21 cellular contexts compared by ENCODE assay signal in the genomic region with DNA sequence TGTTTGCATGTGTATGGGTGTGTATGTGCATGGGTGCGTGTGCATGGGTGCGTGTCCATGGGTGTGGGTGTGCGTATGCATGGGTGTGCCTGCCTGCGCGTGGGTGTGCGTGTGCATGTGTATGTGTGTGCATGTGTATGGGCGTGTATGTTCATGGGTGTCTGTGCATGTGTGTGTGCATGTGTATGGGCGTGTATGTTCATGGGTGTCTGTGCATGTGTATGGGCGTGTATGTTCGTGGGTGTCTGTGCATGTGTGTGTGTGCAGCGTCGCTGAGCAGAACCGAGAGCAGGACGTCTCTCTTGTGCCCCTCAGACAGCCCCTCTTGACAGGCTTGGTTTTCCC. TPM values are rescaled to one million over a fixed set of nuclear protein-coding genes. Genes with fewer than 3 reads are reported as not detected.
DNase-seq lines count a peak whose midpoint lies in the region; ATAC-seq, FAIRE-seq and TF ChIP-seq lines count a peak whose summit lies in the region.
"Had no signal": no experiment of that assay in that cellular context is flagged by ENCODE, and none has a peak within 500 bp of the region (broad histone marks: within the 10 kb centered on the region; RNA-seq: fewer than 3 reads in every experiment).

No MANE protein-coding gene starts in this region.

- in situ Hi-C loops in HepG2 (cut with HindIII; ENCODE audit: extremely low pct_ligation_motif_present, low pct_unique_long_range_greater_than_20kb) = no loop called here

- POLR2A ChIA-PET in HepG2 (lab: Yijun Ruan, JAX) = no interaction called here
- POLR2A ChIA-PET in Caco-2 (lab: Charles Lee) = no interaction called here

- TF ChIP-seq EP300 in HepG2 (IDR thresholded peaks at IDR 0.05; ENCODE audit: low read depth in 2 of 2, low read length in 2 of 2) (no peak), HepG2 (CRISPR knock-in tag; IDR thresholded peaks at IDR 0.05; ENCODE audit: borderline replicate concordance) (no peak)

- H3K9me3 Mint-ChIP-seq in central memory CD8-positive, alpha-beta T cell = no peaks in the 10 kb centered on the region
- H3K9me3 Mint-ChIP-seq in naive B cell (peaks cover 0 to 2% (median 0%) of the 10 kb centered on the region in 7 donors), Caco-2 (ENCODE audit: unreplicated experiment) (no peaks in the 10 kb centered on the region)
- H3K9me3 Mint-ChIP-seq in activated T-helper 1 cell treated with anti-CD3 and anti-CD28 coated beads, Interleukin-12 subunit alpha, Interleukin-12 subunit beta, Interleukin-2, Interleukin-4 antibody, amounts not matched to agents 30 ng/mL and 10 ng/mL and 1 ng/mL, durations not matched to agents 14 hours and 24 hours and 36 hours = no peaks in the 10 kb centered on the region
- H3K9me3 Mint-ChIP-seq: CD4-positive, alpha-beta memory T cell had no signal

- H3K27me3 ChIP-seq in HepG2 (ENCODE audit: control insufficient read depth in 1 of 2, insufficient read depth in 2 of 2, low read length in 2 of 2) = peaks cover 7 to 12% of the 10 kb centered on the region in 2 experiments; a peak in 4 of 5 replicates
- H3K27me3 ChIP-seq in right lobe of liver = no peaks in the 10 kb centered on the region
- H3K27me3 ChIP-seq in Caco-2 (replicated peaks; ENCODE audit: control insufficient read depth, insufficient read depth, low read length) = no peaks in the 10 kb centered on the region

- TF ChIP-seq POLR2A in HepG2 (IDR thresholded peaks at IDR 0.05; ENCODE audit: insufficient read depth in 1 of 2, low read depth in 2 of 2, low read length in 2 of 2) (no peak), right lobe of liver (IDR thresholded peaks at IDR 0.05) (no peak)

- H3K4me3 ChIP-seq in HepG2 (replicated peaks in 1 of 3; ENCODE audit: insufficient read depth in 1 of 3, low read depth in 2 of 3, low read length in 3 of 3) (no peak overlapping the region), right lobe of liver (no peak overlapping the region), Caco-2 (ENCODE audit: low read depth, low read length) (no peak overlapping the region)
- H3K4me3 ChIP-seq: skin epidermis had no signal

- no peaks in the 10 kb centered on the region for H3K27me3 Mint-ChIP-seq in central memory CD8-positive, alpha-beta T cell
- H3K27me3 Mint-ChIP-seq in naive B cell (peaks cover 4 to 24% (median 8%) of the 10 kb centered on the region in 3 donors), Caco-2 (ENCODE audit: insufficient read depth, unreplicated experiment) (no peaks in the 10 kb centered on the region)
- peaks cover 2% of the 10 kb centered on the region for H3K27me3 Mint-ChIP-seq in activated T-helper 1 cell treated with anti-CD3 and anti-CD28 coated beads, Interleukin-12 subunit alpha, Interleukin-12 subunit beta, Interleukin-2, Interleukin-4 antibody, amounts not matched to agents 30 ng/mL and 10 ng/mL and 1 ng/mL, durations not matched to agents 14 hours and 24 hours and 36 hours (ENCODE audit: insufficient read depth)

- no peaks in the 10 kb centered on the region for H3K36me3 Mint-ChIP-seq in central memory CD8-positive, alpha-beta T cell (ENCODE audit: insufficient read depth)
- H3K36me3 Mint-ChIP-seq in naive B cell (no peaks in the 10 kb centered on the region), Caco-2 (ENCODE audit: insufficient read depth, unreplicated experiment) (no peaks in the 10 kb centered on the region)
- no peaks in the 10 kb centered on the region for H3K36me3 Mint-ChIP-seq in activated T-helper 1 cell treated with anti-CD3 and anti-CD28 coated beads, Interleukin-12 subunit alpha, Interleukin-12 subunit beta, Interleukin-2, Interleukin-4 antibody, amounts not matched to agents 30 ng/mL and 10 ng/mL and 1 ng/mL, durations not matched to agents 14 hours and 24 hours and 36 hours (ENCODE audit: low read depth)
- H3K36me3 Mint-ChIP-seq: CD4-positive, alpha-beta memory T cell had no signal

- H3K4me2 ChIP-seq in HepG2 (ENCODE audit: low read depth, low read length) = no peak overlapping the region

- ATAC-seq in HepG2 = no peak
- ATAC-seq in right lobe of liver = no peak
- no peak for ATAC-seq in central memory CD8-positive, alpha-beta T cell (replicated peaks; ENCODE audit: extremely low read depth, poor library complexity, severe bottlenecking)
- no peak for ATAC-seq in naive B cell (ENCODE audit: low read depth in 2 of 2)

- no peaks in the 10 kb centered on the region for H3K9me3 ChIP-seq in HepG2 (ENCODE audit: low read length)
- no peaks in the 10 kb centered on the region for H3K9me3 ChIP-seq in right lobe of liver
- no peaks in the 10 kb centered on the region for H3K9me3 ChIP-seq in Caco-2

- H3K27ac Mint-ChIP-seq in central memory CD8-positive, alpha-beta T cell (ENCODE audit: low read depth) = no peak overlapping the region
- H3K27ac Mint-ChIP-seq in naive B cell (no peak overlapping the region), Caco-2 (ENCODE audit: unreplicated experiment) (no peak overlapping the region)
- H3K27ac Mint-ChIP-seq in activated T-helper 1 cell treated with anti-CD3 and anti-CD28 coated beads, Interleukin-12 subunit alpha, Interleukin-12 subunit beta, Interleukin-2, Interleukin-4 antibody, amounts not matched to agents 30 ng/mL and 10 ng/mL and 1 ng/mL, durations not matched to agents 14 hours and 24 hours and 36 hours = no peak overlapping the region

- H4K20me1 ChIP-seq in HepG2 (ENCODE audit: insufficient read depth, low read length) = no peaks in the 10 kb centered on the region

- H3K9ac ChIP-seq in HepG2 (ENCODE audit: insufficient read depth, low read depth, low read length) = no peak overlapping the region

- FAIRE-seq in HepG2 (lab: Jason Lieb, UNC) (no peak), urothelium cell line (lab: Jason Lieb, UNC) (peak; percentile 96)
- FAIRE-seq: astrocyte, colon, endometrium had no signal

- no peaks in the 10 kb centered on the region for H3K79me2 ChIP-seq in HepG2 (ENCODE audit: insufficient read depth, low read length)

- H3K27ac ChIP-seq in HepG2 (ENCODE audit: extremely low read length, insufficient read depth, low read length) (no peak overlapping the region), right lobe of liver (no peak overlapping the region)
- H3K27ac ChIP-seq: skin epidermis had no signal

- intact Hi-C loops in HepG2 (cut with micrococcal nuclease; ENCODE audit: unreplicated experiment) = no loop called here
- intact Hi-C loops in right lobe of liver (cut with DNase I) = loop anchor here in 1 of 2 donors (10.0 kb wide), 1 partner anchor 64 kb away; no protein-coding TSS in a partner anchor
- intact Hi-C loops in Caco-2 (cut with micrococcal nuclease; ENCODE audit: unreplicated experiment) = no loop called here
- intact Hi-C loops in activated T-helper 1 cell treated with anti-CD3 and anti-CD28 coated beads, Interleukin-12 subunit alpha, Interleukin-12 subunit beta, Interleukin-2, Interleukin-4 antibody, amounts not matched to agents 30 ng/mL and 10 ng/mL and 1 ng/mL, durations not matched to agents 14 hours and 24 hours and 36 hours (cut with micrococcal nuclease) = no loop called here

- DNase-seq in HepG2 (ENCODE audit: low spot score) (no peak), right lobe of liver (no peak), naive B cell (no peak), urothelium cell line (ENCODE audit: low spot score) (no peak), Caco-2 (no peak), cerebellar cortex (ENCODE audit: low spot score) (no peak)
- DNase-seq in central memory CD8-positive, alpha-beta T cell (ENCODE audit: low spot score in 2 of 2) = no peak
- no peak for DNase-seq in activated T-helper 1 cell treated with anti-CD3 and anti-CD28 coated beads, Interleukin-12 subunit alpha, Interleukin-12 subunit beta, Interleukin-2, Interleukin-4 antibody, amounts not matched to agents 30 ng/mL and 10 ng/mL and 1 ng/mL, durations not matched to agents 14 hours and 24 hours and 36 hours (ENCODE audit: low spot score)
- DNase-seq: activated CD4-positive, alpha-beta T cell treated with anti-CD3 and anti-CD28 coated beads for 48 hours; activated naive CD4-positive, alpha-beta T cell treated with Interleukin-2 at 50 U/mL for 16 hours; CD4-positive, alpha-beta memory T cell; KG1; NCI-H2081; stimulated activated CD4-positive, alpha-beta T cell treated with anti-CD3 and anti-CD28 coated beads, Interleukin-2, amount 100 ng/mL, for 48 hours had no signal

- WGBS in HepG2 (ENCODE audit: low lambda C conversion rate) = 70% methylated on average over 13 of the region's 14 CpGs
- no CpG with 5 or more reads among the region's 14 CpGs for WGBS in right lobe of liver (ENCODE audit: insufficient coverage, low coverage, low lambda C conversion rate, missing lambda C conversion rate)

- TF ChIP-seq CTCF in HepG2 (CRISPR knock-in tag; IDR thresholded peaks at IDR 0.05) = no peak
- no peak for TF ChIP-seq CTCF in right lobe of liver (IDR thresholded peaks at IDR 0.05)
- no peak for TF ChIP-seq CTCF in Caco-2 (IDR thresholded peaks at IDR 0.05; ENCODE audit: insufficient read depth in 1 of 2, low read depth in 1 of 2, low read length in 1 of 2, severe bottlenecking in 1 of 2, unreplicated experiment in 1 of 2)

- CTCF ChIA-PET in HepG2 (lab: Yijun Ruan, JAX; ENCODE audit: low intra/inter-chr PET ratio, low total read pairs) = no interaction called here
- CTCF ChIA-PET in Caco-2 (lab: Charles Lee) = no interaction called here

- peak overlapping the region; percentile 7 for H3K4me3 Mint-ChIP-seq in central memory CD8-positive, alpha-beta T cell
- peak overlapping the region in 5 of 8 donors; percentile 22 to 83 (median 73) for H3K4me3 Mint-ChIP-seq in naive B cell
- no peak overlapping the region for H3K4me3 Mint-ChIP-seq in Caco-2 (ENCODE audit: unreplicated experiment)
- no peak overlapping the region for H3K4me3 Mint-ChIP-seq in activated T-helper 1 cell treated with anti-CD3 and anti-CD28 coated beads, Interleukin-12 subunit alpha, Interleukin-12 subunit beta, Interleukin-2, Interleukin-4 antibody, amounts not matched to agents 30 ng/mL and 10 ng/mL and 1 ng/mL, durations not matched to agents 14 hours and 24 hours and 36 hours

- peaks cover 6% of the 10 kb centered on the region for H3K4me1 Mint-ChIP-seq in central memory CD8-positive, alpha-beta T cell
- H3K4me1 Mint-ChIP-seq in naive B cell (peaks cover 14 to 28% (median 15%) of the 10 kb centered on the region in 3 donors), Caco-2 (ENCODE audit: low read depth, unreplicated experiment) (no peaks in the 10 kb centered on the region)
- H3K4me1 Mint-ChIP-seq in activated T-helper 1 cell treated with anti-CD3 and anti-CD28 coated beads, Interleukin-12 subunit alpha, Interleukin-12 subunit beta, Interleukin-2, Interleukin-4 antibody, amounts not matched to agents 30 ng/mL and 10 ng/mL and 1 ng/mL, durations not matched to agents 14 hours and 24 hours and 36 hours (ENCODE audit: low read depth) = peaks cover 9% of the 10 kb centered on the region

- no peaks in the 10 kb centered on the region for H3K4me1 ChIP-seq in HepG2 (ENCODE audit: insufficient read depth, low read length)
- no peaks in the 10 kb centered on the region for H3K4me1 ChIP-seq in right lobe of liver
- H3K4me1 ChIP-seq in Caco-2 = no peaks in the 10 kb centered on the region

- no peaks in the 10 kb centered on the region for H3K36me3 ChIP-seq in HepG2 (replicated peaks in 1 of 2; ENCODE audit: control insufficient read depth in 1 of 2, insufficient read depth in 2 of 2, low read length in 2 of 2)
- no peaks in the 10 kb centered on the region for H3K36me3 ChIP-seq in right lobe of liver
- no peaks in the 10 kb centered on the region for H3K36me3 ChIP-seq in Caco-2 (ENCODE audit: control insufficient read depth, insufficient read depth, low read length)

- BruUV-seq in HepG2 (replicated peaks; lab: Mats Ljungman, UMichigan) (no TSS peak), Caco-2 (replicated peaks; lab: Mats Ljungman, UMichigan) (no TSS peak)

- no peak for TF ChIP-seq RAD21 in HepG2 (CRISPR knock-in tag; IDR thresholded peaks at IDR 0.05)

- no peak overlapping the region for H2AFZ ChIP-seq in HepG2 (ENCODE audit: low read length)

RNA-seq across cellular contexts. Expression of gene IL17REL, which starts 13.9 kb away (rescaled TPM):
- total RNA-seq in HepG2 (2016; rRNA removed; fragmentation: Illumina TruSeq; extraction: Trizol) = not detected in 2 replicates
- total RNA-seq in HepG2 (2016; cell fraction: cytosol; rRNA removed; fragmentation: Illumina TruSeq; extraction: Trizol; ENCODE audit: low read depth) = not detected in 2 replicates
- not detected in 2 replicates for total RNA-seq in HepG2 (2016; cell fraction: insoluble cytoplasmic fraction; rRNA removed; fragmentation: Illumina TruSeq; extraction: Trizol)
- not detected in 2 replicates for total RNA-seq in HepG2 (2016; cell fraction: membrane; rRNA removed; fragmentation: Illumina TruSeq; extraction: Trizol)
- total RNA-seq in HepG2 (2016; cell fraction: nucleus; rRNA removed; fragmentation: Illumina TruSeq; extraction: Trizol) = not detected in 2 replicates
- polyA plus RNA-seq in HepG2 (2011; rRNA removed) = not detected in 2 replicates
- polyA plus RNA-seq in HepG2 (2011; cell fraction: cytosol; rRNA removed) = not detected in 2 replicates
- not detected in 2 replicates for polyA plus RNA-seq in HepG2 (2011; cell fraction: nucleus; rRNA removed)
- not detected in 2 replicates for polyA plus RNA-seq in HepG2 (2012)
- polyA plus RNA-seq in HepG2 (2016; cell fraction: cytosol; fragmentation: Illumina TruSeq; extraction: Trizol; ENCODE audit: low read depth) = not detected in 2 replicates
- polyA plus RNA-seq in HepG2 (2016; cell fraction: insoluble cytoplasmic fraction; fragmentation: Illumina TruSeq; extraction: Trizol; ENCODE audit: low read depth) = not detected in 2 replicates
- not detected in 2 replicates for polyA plus RNA-seq in HepG2 (2016; cell fraction: membrane; fragmentation: Illumina TruSeq; extraction: Trizol; ENCODE audit: low read depth)
- polyA plus RNA-seq in HepG2 (2016; cell fraction: nucleus; fragmentation: Illumina TruSeq; extraction: Trizol; ENCODE audit: insufficient read depth, low read depth) = not detected in 2 replicates
- polyA minus RNA-seq in HepG2 (2011; rRNA and poly(A)+ RNA removed; ENCODE audit: low replicate concordance) = 0.07 TPM in 1 of 2 replicates, not detected in the other
- not detected in 2 replicates for polyA minus RNA-seq in HepG2 (2011; cell fraction: cytosol; rRNA and poly(A)+ RNA removed)
- not detected in 2 replicates for polyA minus RNA-seq in HepG2 (2011; cell fraction: nucleus; rRNA and poly(A)+ RNA removed)
- total RNA-seq in right lobe of liver = not detected
- polyA plus RNA-seq in naive B cell (ENCODE audit: low read depth in 6 of 6) = not detected
- total RNA-seq in Caco-2 (2022) = not detected in 2 replicates
- 0.05 TPM in 1 of 2 replicates, not detected in the other for total RNA-seq in activated T-helper 1 cell treated with anti-CD3 and anti-CD28 coated beads, Interleukin-12 subunit alpha, Interleukin-12 subunit beta, Interleukin-2, Interleukin-4 antibody, amounts not matched to agents 30 ng/mL and 10 ng/mL and 1 ng/mL, durations not matched to agents 14 hours and 24 hours and 36 hours
- total RNA-seq: astrocyte; CD4-positive, alpha-beta memory T cell; H7; left ventricle myocardium superior had no signal
- polyA plus RNA-seq: AG04450; CD4-positive, alpha-beta memory T cell had no signal

RNA-seq across cellular contexts. Expression of gene PIM3, which starts 38.1 kb away (rescaled TPM):
- total RNA-seq in HepG2 (2016; rRNA removed; fragmentation: Illumina TruSeq; extraction: Trizol) (18.2 and 31.2 TPM in 2 replicates), right lobe of liver (10 to 100 TPM; 26.7 to 64.4 (median 32.8) TPM), Caco-2 (2022) (39.6 and 41.1 TPM in 2 replicates)
- 12.4 and 12.6 TPM in 2 replicates for total RNA-seq in HepG2 (2016; cell fraction: cytosol; rRNA removed; fragmentation: Illumina TruSeq; extraction: Trizol; ENCODE audit: low read depth)
- 17.3 and 32.7 TPM in 2 replicates for total RNA-seq in HepG2 (2016; cell fraction: insoluble cytoplasmic fraction; rRNA removed; fragmentation: Illumina TruSeq; extraction: Trizol)
- total RNA-seq in HepG2 (2016; cell fraction: membrane; rRNA removed; fragmentation: Illumina TruSeq; extraction: Trizol) = 27.1 and 31.2 TPM in 2 replicates
- 24.6 and 30.5 TPM in 2 replicates for total RNA-seq in HepG2 (2016; cell fraction: nucleus; rRNA removed; fragmentation: Illumina TruSeq; extraction: Trizol)
- polyA plus RNA-seq in HepG2 (2011; rRNA removed) (21.6 and 24.1 TPM in 2 replicates), naive B cell (ENCODE audit: low read depth in 6 of 6) (10 to 100 TPM; 46.7 to 60.7 (median 55.0) TPM)
- 21.4 and 47.8 TPM in 2 replicates for polyA plus RNA-seq in HepG2 (2011; cell fraction: cytosol; rRNA removed)
- 121 and 136 TPM in 2 replicates for polyA plus RNA-seq in HepG2 (2011; cell fraction: nucleus; rRNA removed)
- 22.6 and 36.4 TPM in 2 replicates for polyA plus RNA-seq in HepG2 (2012)
- 7.3 and 9.3 TPM in 2 replicates for polyA plus RNA-seq in HepG2 (2016; cell fraction: cytosol; fragmentation: Illumina TruSeq; extraction: Trizol; ENCODE audit: low read depth)
- polyA plus RNA-seq in HepG2 (2016; cell fraction: insoluble cytoplasmic fraction; fragmentation: Illumina TruSeq; extraction: Trizol; ENCODE audit: low read depth) = 21.4 and 25.4 TPM in 2 replicates
- 17.2 and 17.8 TPM in 2 replicates for polyA plus RNA-seq in HepG2 (2016; cell fraction: membrane; fragmentation: Illumina TruSeq; extraction: Trizol; ENCODE audit: low read depth)
- 62.7 and 63.0 TPM in 2 replicates for polyA plus RNA-seq in HepG2 (2016; cell fraction: nucleus; fragmentation: Illumina TruSeq; extraction: Trizol; ENCODE audit: insufficient read depth, low read depth)
- polyA minus RNA-seq in HepG2 (2011; rRNA and poly(A)+ RNA removed; ENCODE audit: low replicate concordance) = 8.8 and 50.3 TPM in 2 replicates
- polyA minus RNA-seq in HepG2 (2011; cell fraction: cytosol; rRNA and poly(A)+ RNA removed) = 23.0 and 37.5 TPM in 2 replicates
- polyA minus RNA-seq in HepG2 (2011; cell fraction: nucleus; rRNA and poly(A)+ RNA removed) = 17.0 and 22.8 TPM in 2 replicates
- total RNA-seq in activated T-helper 1 cell treated with anti-CD3 and anti-CD28 coated beads, Interleukin-12 subunit alpha, Interleukin-12 subunit beta, Interleukin-2, Interleukin-4 antibody, amounts not matched to agents 30 ng/mL and 10 ng/mL and 1 ng/mL, durations not matched to agents 14 hours and 24 hours and 36 hours = 290 and 291 TPM in 2 replicates

RNA-seq across cellular contexts. Expression of gene TTLL8, which starts 59.4 kb away (rescaled TPM):
- total RNA-seq in HepG2 (2016; rRNA removed; fragmentation: Illumina TruSeq; extraction: Trizol) (not detected in 2 replicates), right lobe of liver (not detected), Caco-2 (2022) (not detected in 2 replicates)
- total RNA-seq in HepG2 (2016; cell fraction: cytosol; rRNA removed; fragmentation: Illumina TruSeq; extraction: Trizol; ENCODE audit: low read depth) = not detected in 2 replicates
- total RNA-seq in HepG2 (2016; cell fraction: insoluble cytoplasmic fraction; rRNA removed; fragmentation: Illumina TruSeq; extraction: Trizol) = not detected in 2 replicates
- not detected in 2 replicates for total RNA-seq in HepG2 (2016; cell fraction: membrane; rRNA removed; fragmentation: Illumina TruSeq; extraction: Trizol)
- total RNA-seq in HepG2 (2016; cell fraction: nucleus; rRNA removed; fragmentation: Illumina TruSeq; extraction: Trizol) = not detected in 2 replicates
- polyA plus RNA-seq in HepG2 (2011; rRNA removed) (not detected in 2 replicates), naive B cell (ENCODE audit: low read depth in 6 of 6) (not detected)
- not detected in 2 replicates for polyA plus RNA-seq in HepG2 (2011; cell fraction: cytosol; rRNA removed)
- polyA plus RNA-seq in HepG2 (2011; cell fraction: nucleus; rRNA removed) = not detected in 2 replicates
- polyA plus RNA-seq in HepG2 (2012) = not detected in 2 replicates
- not detected in 2 replicates for polyA plus RNA-seq in HepG2 (2016; cell fraction: cytosol; fragmentation: Illumina TruSeq; extraction: Trizol; ENCODE audit: low read depth)
- polyA plus RNA-seq in HepG2 (2016; cell fraction: insoluble cytoplasmic fraction; fragmentation: Illumina TruSeq; extraction: Trizol; ENCODE audit: low read depth) = not detected in 2 replicates
- polyA plus RNA-seq in HepG2 (2016; cell fraction: membrane; fragmentation: Illumina TruSeq; extraction: Trizol; ENCODE audit: low read depth) = not detected in 2 replicates
- not detected in 2 replicates for polyA plus RNA-seq in HepG2 (2016; cell fraction: nucleus; fragmentation: Illumina TruSeq; extraction: Trizol; ENCODE audit: insufficient read depth, low read depth)
- not detected in 2 replicates for polyA minus RNA-seq in HepG2 (2011; rRNA and poly(A)+ RNA removed; ENCODE audit: low replicate concordance)
- polyA minus RNA-seq in HepG2 (2011; cell fraction: cytosol; rRNA and poly(A)+ RNA removed) = not detected in 2 replicates
- not detected in 2 replicates for polyA minus RNA-seq in HepG2 (2011; cell fraction: nucleus; rRNA and poly(A)+ RNA removed)
- total RNA-seq in activated T-helper 1 cell treated with anti-CD3 and anti-CD28 coated beads, Interleukin-12 subunit alpha, Interleukin-12 subunit beta, Interleukin-2, Interleukin-4 antibody, amounts not matched to agents 30 ng/mL and 10 ng/mL and 1 ng/mL, durations not matched to agents 14 hours and 24 hours and 36 hours = not detected in 2 replicates
- total RNA-seq: astrocyte; CD4-positive, alpha-beta memory T cell; H7; left ventricle myocardium superior had no signal
- polyA plus RNA-seq: AG04450; CD4-positive, alpha-beta memory T cell had no signal

Comparison
In these comparisons a context has a peak if more than half of its experiments do, and no peak if none do; other contexts are left out.
1. H3K4me3 Mint-ChIP-seq: peak in central memory CD8-positive, alpha-beta T cell (single experiment) and naive B cell (5 of 8); none in Caco-2 (single experiment) and activated T-helper 1 cell treated with anti-CD3 and anti-CD28 coated beads, Interleukin-12 subunit alpha, Interleukin-12 subunit beta, Interleukin-2, Interleukin-4 antibody, amounts not matched to agents 30 ng/mL and 10 ng/mL and 1 ng/mL, durations not matched to agents 14 hours and 24 hours and 36 hours (single experiment).